In the genomic region with DNA sequence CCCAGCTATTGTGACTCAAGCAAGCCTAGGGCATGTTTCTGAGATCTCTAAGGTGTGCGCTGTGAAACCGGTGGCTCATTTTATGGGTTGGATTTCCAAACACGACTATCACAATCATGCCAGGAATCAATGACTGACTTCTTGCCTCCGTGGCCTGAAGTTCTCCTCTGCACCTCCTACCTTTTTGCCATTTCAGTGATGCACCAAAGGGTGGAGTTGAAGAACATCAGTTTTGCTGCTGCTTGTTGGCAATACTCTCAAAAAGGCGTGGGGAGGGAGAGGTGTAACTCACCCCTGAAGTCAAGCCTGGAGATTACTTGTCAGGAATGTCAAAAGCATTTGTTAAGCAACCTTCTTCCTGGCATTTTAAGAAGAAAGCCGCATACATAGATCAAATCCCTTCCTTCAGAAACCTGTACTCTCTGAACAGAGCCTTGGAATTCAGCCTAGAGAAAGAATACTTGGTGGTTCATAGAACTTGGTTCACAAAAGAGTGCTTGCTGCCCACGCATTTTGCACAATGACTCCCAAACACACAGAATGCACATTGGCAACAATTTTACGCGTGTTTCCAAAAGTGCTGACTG, we compare ENCODE assay signal across 18 cellular contexts. TPM values are rescaled to one million over a fixed set of nuclear protein-coding genes. Genes with fewer than 3 reads are reported as not detected.
DNase-seq lines count a peak whose midpoint lies in the region; ATAC-seq and TF ChIP-seq lines count a peak whose summit lies in the region.
"Had no signal": no experiment of that assay in that cellular context is flagged by ENCODE, and none has a peak within 500 bp of the region (broad histone marks: within the 10 kb centered on the region; RNA-seq: fewer than 3 reads in every experiment).

No MANE protein-coding gene starts in this region.

- H3K9me3 Mint-ChIP-seq in neural progenitor cell: no peaks in the 10 kb centered on the region

- H3K4me2 ChIP-seq in neural progenitor cell: peak overlapping the region; percentile 2

- no peaks in the 10 kb centered on the region for H3K79me2 ChIP-seq in neural progenitor cell (ENCODE audit: low read depth)

- H2AFZ ChIP-seq in neural progenitor cell (replicated peaks): no peak overlapping the region

- H3K4me3 ChIP-seq in adipocyte (ENCODE audit: low read length): no peak overlapping the region
- H3K4me3 ChIP-seq in neural progenitor cell: no peak overlapping the region
- no peak overlapping the region for H3K4me3 ChIP-seq in upper lobe of right lung
- H3K4me3 ChIP-seq: transverse colon had no signal

- H3K36me3 Mint-ChIP-seq in neural progenitor cell: peaks cover 2% of the 10 kb centered on the region

- H3K4me1 Mint-ChIP-seq in neural progenitor cell: peaks cover 9% of the 10 kb centered on the region

- DNase-seq in adipocyte (ENCODE audit: low read depth): peak; percentile 7
- DNase-seq in neural progenitor cell (ENCODE audit: low spot score): no peak
- no peak for DNase-seq in upper lobe of right lung
- no peak for DNase-seq in GF-D8 (lab: John Stamatoyannopoulos, UW)
- no peak for DNase-seq in midbrain (lab: John Stamatoyannopoulos, UW)
- DNase-seq: activated CD4-positive, alpha-beta T cell treated with anti-CD3 and anti-CD28 coated beads for 4 hours; activated naive CD4-positive, alpha-beta T cell treated with Interleukin-2 at 50 U/mL for 16 hours; effector CD4-positive, alpha-beta T cell; mesenchymal stem cell; MM.1S; NCI-H187 treated with DMSO at 0.1 percent for 48 hours; NCI-H510A treated with DMSO at 0.1 percent for 48 hours; occipital lobe; SIG-M5; small intestine; transverse colon had no signal

- H3K36me3 ChIP-seq in adipocyte (ENCODE audit: control insufficient read depth, insufficient read depth, low read length, severe bottlenecking) (no peaks in the 10 kb centered on the region), neural progenitor cell (no peaks in the 10 kb centered on the region), upper lobe of right lung (no peaks in the 10 kb centered on the region)
- H3K36me3 ChIP-seq: transverse colon had no signal

- H3K9ac ChIP-seq in adipocyte (ENCODE audit: low read length) (no peak overlapping the region), neural progenitor cell (no peak overlapping the region)

- peaks cover 21% of the 10 kb centered on the region for H3F3A ChIP-seq in neural progenitor cell (ENCODE audit: low read depth)

- no peaks in the 10 kb centered on the region for H3K27me3 Mint-ChIP-seq in neural progenitor cell (ENCODE audit: insufficient read depth, low read depth)

- H3K27me3 ChIP-seq in adipocyte (replicated peaks; ENCODE audit: control insufficient read depth, insufficient read depth, low read length): no peaks in the 10 kb centered on the region
- H3K27me3 ChIP-seq in neural progenitor cell: no peaks in the 10 kb centered on the region
- H3K27me3 ChIP-seq in upper lobe of right lung: no peaks in the 10 kb centered on the region
- H3K27me3 ChIP-seq: transverse colon had no signal

- no peaks in the 10 kb centered on the region for H4K20me1 ChIP-seq in neural progenitor cell (ENCODE audit: low read depth)

- ATAC-seq in esophagus mucosa (peak; percentile 90), upper lobe of right lung (peak; percentile 58), HG03521 (IDR thresholded peaks at IDR 0.05; ENCODE audit: unreplicated experiment) (no peak)

- no peak overlapping the region for H3K4me3 Mint-ChIP-seq in neural progenitor cell

- H3K27ac ChIP-seq in neural progenitor cell (peak overlapping the region; percentile 5), upper lobe of right lung (peak overlapping the region; percentile 55)
- H3K27ac ChIP-seq: transverse colon had no signal

- intact Hi-C loops in upper lobe of right lung (cut with DNase I): no loop called here

- TF ChIP-seq CTCF in neural progenitor cell (IDR thresholded peaks at IDR 0.05) (no peak), upper lobe of right lung (IDR thresholded peaks at IDR 0.05) (no peak)

- H3K27ac Mint-ChIP-seq in neural progenitor cell: peak overlapping the region; percentile 50

- H3K4me1 ChIP-seq in adipocyte (ENCODE audit: control insufficient read depth, insufficient read depth, low read length) (peaks cover 18% of the 10 kb centered on the region), neural progenitor cell (peaks cover 25% of the 10 kb centered on the region), upper lobe of right lung (no peaks in the 10 kb centered on the region)
- H3K4me1 ChIP-seq: transverse colon had no signal

- H3K9me3 ChIP-seq in adipocyte (ENCODE audit: control insufficient read depth, low read length): no peaks in the 10 kb centered on the region
- H3K9me3 ChIP-seq in neural progenitor cell (ENCODE audit: low read depth): no peaks in the 10 kb centered on the region
- no peaks in the 10 kb centered on the region for H3K9me3 ChIP-seq in upper lobe of right lung
- H3K9me3 ChIP-seq: transverse colon had no signal

RNA-seq across cellular contexts. Expression of gene KIAA1217, which starts 41.0 kb away (rescaled TPM):
- total RNA-seq in esophagus mucosa: 69.4 TPM
- total RNA-seq in neural progenitor cell (ENCODE audit: low replicate concordance): 13.1 and 14.6 TPM in 2 replicates
- total RNA-seq in upper lobe of right lung: 23.5 TPM
